Comparison of ENCODE assay signal across 1 cellular context in the genomic region with DNA sequence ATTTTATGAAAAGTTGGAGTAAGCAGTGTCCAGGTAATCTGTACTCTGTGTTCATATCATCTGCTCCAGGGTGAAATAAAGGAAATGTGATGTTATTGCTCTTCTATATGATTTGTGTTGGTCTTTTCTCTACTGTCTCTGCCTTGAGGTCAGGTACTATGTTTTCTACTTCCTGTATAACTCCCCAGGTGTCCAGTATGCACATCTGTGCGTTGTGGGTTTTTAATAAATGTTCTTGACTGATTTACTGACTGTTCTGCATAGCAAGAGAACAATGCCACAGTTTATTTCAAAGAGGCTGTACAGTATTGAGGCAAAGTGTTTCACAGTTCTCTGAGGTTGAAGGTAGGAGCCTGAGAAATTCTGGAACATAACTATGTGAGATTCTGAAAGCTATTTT.
TF ChIP-seq lines count a peak whose summit lies in the region.

No MANE protein-coding gene starts in this region.

TF ChIP-seq in SK-N-SH treated with all-trans-retinoic acid at 6 μM for 48 hours, 23 proteins besides CTCF, POLR2A, EP300 and RAD21 (continued from another document):
- TF ChIP-seq, protein P1, sequence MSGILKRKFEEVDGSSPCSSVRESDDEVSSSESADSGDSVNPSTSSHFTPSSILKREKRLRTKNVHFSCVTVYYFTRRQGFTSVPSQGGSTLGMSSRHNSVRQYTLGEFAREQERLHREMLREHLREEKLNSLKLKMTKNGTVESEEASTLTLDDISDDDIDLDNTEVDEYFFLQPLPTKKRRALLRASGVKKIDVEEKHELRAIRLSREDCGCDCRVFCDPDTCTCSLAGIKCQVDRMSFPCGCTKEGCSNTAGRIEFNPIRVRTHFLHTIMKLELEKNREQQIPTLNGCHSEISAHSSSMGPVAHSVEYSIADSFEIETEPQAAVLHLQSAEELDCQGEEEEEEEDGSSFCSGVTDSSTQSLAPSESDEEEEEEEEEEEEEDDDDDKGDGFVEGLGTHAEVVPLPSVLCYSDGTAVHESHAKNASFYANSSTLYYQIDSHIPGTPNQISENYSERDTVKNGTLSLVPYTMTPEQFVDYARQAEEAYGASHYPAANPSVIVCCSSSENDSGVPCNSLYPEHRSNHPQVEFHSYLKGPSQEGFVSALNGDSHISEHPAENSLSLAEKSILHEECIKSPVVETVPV (CRISPR knock-in tag; IDR thresholded peaks at IDR 0.05): no peak
- TF ChIP-seq ZNF565 (CRISPR knock-in tag; conservative IDR thresholded peaks at IDR 0.05; ENCODE audit: low read depth): no peak
- TF ChIP-seq ZFP30 (CRISPR knock-in tag; IDR thresholded peaks at IDR 0.05): no peak
- no peak for TF ChIP-seq TOX (CRISPR knock-in tag; IDR thresholded peaks at IDR 0.05; ENCODE audit: borderline replicate concordance)
- no peak for TF ChIP-seq GLIS3 (CRISPR knock-in tag; IDR thresholded peaks at IDR 0.05)
- TF ChIP-seq SNAI2 (CRISPR knock-in tag; IDR thresholded peaks at IDR 0.05): no peak
- TF ChIP-seq ZC3H10 (CRISPR knock-in tag; IDR thresholded peaks at IDR 0.05): no peak
- TF ChIP-seq ZFP3 (CRISPR knock-in tag; IDR thresholded peaks at IDR 0.05): no peak
- no peak for TF ChIP-seq TCF4 (CRISPR knock-in tag; IDR thresholded peaks at IDR 0.05; ENCODE audit: borderline replicate concordance)
- TF ChIP-seq CSDC2 (CRISPR knock-in tag; IDR thresholded peaks at IDR 0.05): no peak
- no peak for TF ChIP-seq BACH2 (CRISPR knock-in tag; IDR thresholded peaks at IDR 0.05; ENCODE audit: borderline replicate concordance)
- no peak for TF ChIP-seq ZNF70 (CRISPR knock-in tag; IDR thresholded peaks at IDR 0.05)
- TF ChIP-seq ARNTL (CRISPR knock-in tag; IDR thresholded peaks at IDR 0.05; ENCODE audit: borderline replicate concordance, low read depth): no peak
- TF ChIP-seq RARB (CRISPR knock-in tag; IDR thresholded peaks at IDR 0.05): no peak
- TF ChIP-seq ISL1 (CRISPR knock-in tag; IDR thresholded peaks at IDR 0.05): no peak
